ENCODE assay signal across 10 cellular contexts in genomic region chr5:56534102-56534501, GRCh38.
A peak's percentile ranks its signal among the peaks of the same experiment; 100 is the strongest.
DNase-seq lines count a peak whose midpoint lies in the region; ATAC-seq, FAIRE-seq and TF ChIP-seq lines count a peak whose summit lies in the region.
"Had no signal": no experiment of that assay in that cellular context is flagged by ENCODE, and none has a peak within 500 bp of the region (broad histone marks: within the 10 kb centered on the region; RNA-seq: fewer than 3 reads in every experiment).

No MANE protein-coding gene starts in this region.

- H3K36me3 ChIP-seq in PC-9 (ENCODE audit: low read depth) (no peaks in the 10 kb centered on the region), H1 (ENCODE audit: control insufficient read depth in 2 of 4, insufficient read depth in 4 of 4, low read length in 3 of 4) (no peaks in the 10 kb centered on the region), BE2C (no peaks in the 10 kb centered on the region)

- no peak overlapping the region for H4K8ac ChIP-seq in H1 (ENCODE audit: extremely low read depth, insufficient read depth, low read length)

- CTCF ChIA-PET in PC-9 (lab: Charles Lee), result interaction anchor here (0.6 kb wide), 1 partner anchor 44 kb away, joined by 3 read pairs; no protein-coding TSS in a partner anchor
- CTCF ChIA-PET in H1 (lab: Charles Lee; ENCODE audit: partially characterized antibody), result no interaction called here

- H3K4me2 ChIP-seq in PC-9 (peak overlapping the region; percentile 39), H1 (ENCODE audit: insufficient read depth in 1 of 2, low read depth in 2 of 2, low read length in 2 of 2) (no peak overlapping the region)

- no TSS peak for BruUV-seq in PC-9 (replicated peaks; lab: Mats Ljungman, UMichigan)

- no peak for TF ChIP-seq POLR2A in H1 (IDR thresholded peaks at IDR 0.05; ENCODE audit: control extremely low read depth in 1 of 2, low read depth in 2 of 2, low read length in 2 of 2)

- peak; percentile 41 for DNase-seq in G401 (ENCODE audit: low spot score)
- DNase-seq in PC-9, result peak; percentile 72 to 89
- DNase-seq in H1 (ENCODE audit: low read depth in 1 of 2, low spot score in 2 of 2), result no peak
- DNase-seq in sciatic nerve (ENCODE audit: low spot score), result no peak
- no peak for DNase-seq in occipital lobe (lab: John Stamatoyannopoulos, UW)
- DNase-seq in HCEC 1CT, result no peak
- DNase-seq in BE2C, result no peak
- DNase-seq: activated B cell treated with CpG ODN at 0.5 μM for 24 hours, naive B cell had no signal

- H2AK5ac ChIP-seq in H1 (ENCODE audit: low read depth, low read length), result no peak overlapping the region

- intact Hi-C loops in PC-9 (cut with micrococcal nuclease; ENCODE audit: unreplicated experiment) (loop anchor here (1.0 to 2.0 kb wide), 2 partner anchors 44 to 183 kb away; no protein-coding TSS in a partner anchor), sciatic nerve (cut with DNase I) (no loop called here)

- no peak overlapping the region for H3K4ac ChIP-seq in H1 (replicated peaks; ENCODE audit: insufficient read length, low read depth, low read length)

- H2BK120ac ChIP-seq in H1 (replicated peaks; ENCODE audit: low read depth, low read length), result no peak overlapping the region

- H2BK5ac ChIP-seq in H1 (ENCODE audit: low read depth, low read length), result no peak overlapping the region; the same call in 1 of the 2 replicates

- no peak overlapping the region for H3K14ac ChIP-seq in H1 (ENCODE audit: insufficient read length)

- H2BK20ac ChIP-seq in H1 (ENCODE audit: low read length), result no peak overlapping the region

- peaks cover 10% of the 10 kb centered on the region; the same call in 1 of the 2 replicates for H3F3A ChIP-seq in PC-9 (ENCODE audit: insufficient read depth, low read depth)

- no peak overlapping the region for H4K5ac ChIP-seq in H1 (ENCODE audit: insufficient read length, low read depth, low read length)

- H4K20me1 ChIP-seq in PC-9 (ENCODE audit: insufficient read depth) (no peaks in the 10 kb centered on the region), H1 (replicated peaks in 1 of 2; ENCODE audit: control insufficient read depth in 1 of 2, insufficient read depth in 2 of 2, low read length in 2 of 2) (no peaks in the 10 kb centered on the region)

- peak overlapping the region; percentile 53; the same call in 1 of the 2 replicates for H2BK12ac ChIP-seq in H1 (ENCODE audit: low read depth, low read length)

- H3K23ac ChIP-seq in H1 (ENCODE audit: insufficient read length), result no peak overlapping the region

- H3K79me1 ChIP-seq in H1 (ENCODE audit: low read depth, low read length), result no peaks in the 10 kb centered on the region

- 82% methylated on average over 4 of the region's 4 CpGs; no CpG with 5 or more reads in 1 of the 2 experiments for WGBS in H1 (ENCODE audit: extremely low coverage in 1 of 2, insufficient coverage in 1 of 2, insufficient read length in 1 of 2, insufficient replicate concordance in 2 of 2, low coverage in 1 of 2, low lambda C conversion rate in 2 of 2, missing lambda C conversion rate in 1 of 2), 2 experiments

- FAIRE-seq in H1 (lab: Jason Lieb, UNC), result no peak

- POLR2A ChIA-PET in PC-9 (lab: Charles Lee; ENCODE audit: unreplicated experiment), result interaction anchor here (0.6 to 0.7 kb wide), 8 partner anchors 9 to 648 kb away, joined by 3 to 10 read pairs (median 4); no protein-coding TSS in a partner anchor
- POLR2A ChIA-PET in H1 (lab: Charles Lee; ENCODE audit: partially characterized antibody), result no interaction called here

- H4K91ac ChIP-seq in H1 (replicated peaks; ENCODE audit: insufficient read length, low read length), result no peak overlapping the region

- H3K9me3 ChIP-seq in PC-9 (ENCODE audit: insufficient read depth, low read depth), result no peaks in the 10 kb centered on the region
- H3K9me3 ChIP-seq in H1 (ENCODE audit: insufficient read depth in 2 of 2, low read depth in 1 of 2, low read length in 1 of 2), result no peaks in the 10 kb centered on the region
- H3K9me3 ChIP-seq in BE2C, result no peaks in the 10 kb centered on the region

- no peak overlapping the region for H3K56ac ChIP-seq in H1 (replicated peaks; ENCODE audit: insufficient read length, low read depth, low read length)

- no peak overlapping the region for H2AFZ ChIP-seq in PC-9
- no peak overlapping the region for H2AFZ ChIP-seq in H1 (ENCODE audit: low read length)

- H3K27me3 ChIP-seq in PC-9 (ENCODE audit: insufficient read depth, low read depth) (no peaks in the 10 kb centered on the region), H1 (replicated peaks in 1 of 4; ENCODE audit: control insufficient read depth in 3 of 4, extremely low read depth in 1 of 4, insufficient read depth in 3 of 4, low read length in 3 of 4) (no peaks in the 10 kb centered on the region), BE2C (no peaks in the 10 kb centered on the region)

- no peak overlapping the region for H3K18ac ChIP-seq in H1 (ENCODE audit: extremely low read depth, low read length)

- peak overlapping the region; percentile 66 for H3K27ac ChIP-seq in PC-9
- H3K27ac ChIP-seq in H1 (ENCODE audit: low read depth, low read length), result no peak overlapping the region

- H3K4me1 ChIP-seq in PC-9 (replicated peaks; ENCODE audit: insufficient read depth) (peaks cover 29% of the 10 kb centered on the region), H1 (replicated peaks in 1 of 4; ENCODE audit: control insufficient read depth in 3 of 4, insufficient read depth in 4 of 4, low read length in 3 of 4) (no peaks in the 10 kb centered on the region), BE2C (peaks cover 4% of the 10 kb centered on the region; the same call in 1 of the 2 replicates)

- TF ChIP-seq EP300 in H1 (IDR thresholded peaks at IDR 0.05; ENCODE audit: borderline replicate concordance in 1 of 2, low read depth in 2 of 2, low read length in 2 of 2), result no peak

- in situ Hi-C loops in G401 (cut with HindIII; ENCODE audit: low sequenced_read_pairs), result no loop called here

- no peak overlapping the region for H2BK15ac ChIP-seq in H1 (ENCODE audit: low read length)

- no peaks in the 10 kb centered on the region for H3K9me2 ChIP-seq in PC-9 (ENCODE audit: insufficient read depth)

- no peak for TF ChIP-seq RAD21 in H1 (IDR thresholded peaks at IDR 0.05 in 1 of 2, conservative IDR thresholded peaks at IDR 0.05 in 1 of 2; ENCODE audit: low read depth in 2 of 2, low read length in 2 of 2)

- ATAC-seq in sciatic nerve, result peak; percentile 47
- ATAC-seq in GM21723 (IDR thresholded peaks at IDR 0.05; ENCODE audit: unreplicated experiment), result no peak

- no peak overlapping the region for H3K9ac ChIP-seq in H1 (replicated peaks in 1 of 4; ENCODE audit: extremely low read depth in 1 of 4, low read depth in 3 of 4, low read length in 3 of 4)

- TF ChIP-seq CTCF in PC-9 (conservative IDR thresholded peaks at IDR 0.05) (no peak), H1 (IDR thresholded peaks at IDR 0.05; ENCODE audit: control extremely low read depth in 1 of 3, insufficient read depth in 1 of 3, low read depth in 1 of 3, low read length in 3 of 3) (no peak), BE2C (IDR thresholded peaks at IDR 0.05; ENCODE audit: low read depth, low read length) (no peak)

- no peaks in the 10 kb centered on the region for H3K23me2 ChIP-seq in H1 (ENCODE audit: low read depth, low read length)

- H3K4me3 ChIP-seq in PC-9 (no peak overlapping the region), H1 (ENCODE audit: extremely low read depth in 1 of 4, insufficient read depth in 2 of 4, low read depth in 3 of 4, low read length in 4 of 4) (no peak overlapping the region), BE2C (ENCODE audit: low read depth, low read length) (no peak overlapping the region)

- H3K79me2 ChIP-seq in PC-9 (ENCODE audit: low read depth) (no peaks in the 10 kb centered on the region), H1 (ENCODE audit: control insufficient read depth in 1 of 2, insufficient read depth in 2 of 2, low read length in 2 of 2) (no peaks in the 10 kb centered on the region)

TF ChIP-seq in H1, 55 proteins besides CTCF, POLR2A, EP300 and RAD21:
- TF ChIP-seq RNF2 (IDR thresholded peaks at IDR 0.05; ENCODE audit: borderline replicate concordance, low read depth, low read length, missing control alignments, poor library complexity, severe bottlenecking), result no peak
- TF ChIP-seq TEAD4 (IDR thresholded peaks at IDR 0.05; ENCODE audit: low read depth, low read length), result no peak
- TF ChIP-seq BCL11A (IDR thresholded peaks at IDR 0.05; ENCODE audit: low read depth in 2 of 2, low read length in 2 of 2), result no peak
- no peak for TF ChIP-seq SAP30 (IDR thresholded peaks at IDR 0.05; ENCODE audit: insufficient read depth, insufficient replicate concordance, low read length)

Comparison
In these comparisons a context has a peak if more than half of its experiments do, and no peak if none do; other contexts are left out.
1. DNase-seq: peak in G401 (single experiment) and PC-9 (2 of 2); none in H1 (0 of 2), sciatic nerve (single experiment), occipital lobe (single experiment), HCEC 1CT (single experiment) and BE2C (single experiment).